In genomic region chr14:81033841-81034240, GRCh38 we compare ENCODE assay signal across 29 cellular contexts.
DNase-seq lines count a peak whose midpoint lies in the region; ATAC-seq and TF ChIP-seq lines count a peak whose summit lies in the region.
"Had no signal": no experiment of that assay in that cellular context is flagged by ENCODE, and none has a peak within 500 bp of the region (broad histone marks: within the 10 kb centered on the region; RNA-seq: fewer than 3 reads in every experiment).

No MANE protein-coding gene starts in this region.

- DNase-seq in CD14-positive monocyte (ENCODE audit: low spot score) (peak; percentile 47), NB4 (ENCODE audit: low read depth) (peak; percentile 60), SKM-1 treated with dmso at 0.1 percent for 144 hours (lab: John Stamatoyannopoulos, UW; ENCODE audit: unreplicated experiment) (peak; percentile 64), midbrain (lab: John Stamatoyannopoulos, UW) (peak; percentile 1), glomerular visceral epithelial cell (ENCODE audit: extremely low spot score) (no peak), posterior vena cava (ENCODE audit: low spot score) (no peak), AG08395 (ENCODE audit: low spot score) (no peak)
- DNase-seq: activated B cell treated with CpG ODN at 0.5 μM for 24 hours; activated CD8-positive, alpha-beta memory T cell treated with anti-CD3 and anti-CD28 coated beads, Interleukin-2, amount 10 ng/mL, durations not matched to agents 7 days and 5 days; activated T-cell treated with anti-CD3 and anti-CD28 coated beads, Interleukin-2, amount 50 U/mL, for 48 hours; BE2C; cerebellar nuclear complex; DMS153; H9; left ventricle myocardium inferior; MM.1S; naive B cell; NCI-H1694 treated with DMSO at 0.1 percent for 48 hours; NCI-H524 treated with DMSO at 0.1 percent for 48 hours; occipital lobe; small intestine; stimulated activated CD8-positive, alpha-beta memory T cell treated with anti-CD3 and anti-CD28 coated beads, Interleukin-4, amount 100 ng/mL, for 48 hours; stimulated activated naive CD8-positive, alpha-beta T cell treated with anti-CD3 and anti-CD28 coated beads, Interleukin-15, amount 100 ng/mL, for 72 hours had no signal

- H3K4me3 Mint-ChIP-seq in CD14-positive monocyte: no peak overlapping the region
- H3K4me3 Mint-ChIP-seq: activated B cell treated with CpG ODN at 0.5 μM for 24 hours; activated CD8-positive, alpha-beta memory T cell treated with anti-CD3 and anti-CD28 coated beads, Interleukin-2, amount 10 ng/mL, durations not matched to agents 7 days and 5 days; brain; H9; naive B cell; stimulated activated naive CD8-positive, alpha-beta T cell treated with anti-CD3 and anti-CD28 coated beads, Interleukin-15, amount 100 ng/mL, for 72 hours; T-helper 2 cell treated with Interferon-gamma antibody and Interleukin-4, amounts not matched to agents 5 μg/mL and 100 μg/mL, for 36 hours had no signal

- peaks cover 5 to 23% (median 14%) of the 10 kb centered on the region in 7 donors for H3K9me3 Mint-ChIP-seq in CD14-positive monocyte

- peak overlapping the region in 6 of 7 donors; percentile 43 to 89 (median 79) for H3K27ac Mint-ChIP-seq in CD14-positive monocyte
- H3K27ac Mint-ChIP-seq: activated B cell treated with CpG ODN at 0.5 μM for 24 hours; activated CD8-positive, alpha-beta memory T cell treated with anti-CD3 and anti-CD28 coated beads, Interleukin-2, amount 10 ng/mL, durations not matched to agents 7 days and 5 days; brain; H9; naive B cell; stimulated activated naive CD8-positive, alpha-beta T cell treated with anti-CD3 and anti-CD28 coated beads, Interleukin-15, amount 100 ng/mL, for 72 hours; T-helper 2 cell treated with Interferon-gamma antibody and Interleukin-4, amounts not matched to agents 5 μg/mL and 100 μg/mL, for 36 hours had no signal

- H3K36me3 Mint-ChIP-seq in CD14-positive monocyte: peaks cover 0 to 5% of the 10 kb centered on the region in 2 donors
- H3K36me3 Mint-ChIP-seq: activated CD8-positive, alpha-beta memory T cell treated with anti-CD3 and anti-CD28 coated beads, Interleukin-2, amount 10 ng/mL, durations not matched to agents 7 days and 5 days; brain had no signal

- H3K4me3 ChIP-seq in NB4 (ENCODE audit: low read depth, low read length): no peak overlapping the region
- H3K4me3 ChIP-seq: A549, adrenal gland, left ventricle myocardium inferior had no signal

- H3K27me3 Mint-ChIP-seq in CD14-positive monocyte (ENCODE audit: low read depth in 3 of 3): peaks cover 0 to 1% (median 0%) of the 10 kb centered on the region in 3 donors
- H3K27me3 Mint-ChIP-seq: brain; stimulated activated naive CD8-positive, alpha-beta T cell treated with anti-CD3 and anti-CD28 coated beads, Interleukin-15, amount 100 ng/mL, for 72 hours had no signal

- no peak for ATAC-seq in HG03354 (IDR thresholded peaks at IDR 0.05; ENCODE audit: poor library complexity, severe bottlenecking, unreplicated experiment)
- ATAC-seq: A549; activated CD8-positive, alpha-beta memory T cell treated with anti-CD3 and anti-CD28 coated beads, Interleukin-2, amount 10 ng/mL, durations not matched to agents 7 days and 5 days; SK-N-SH treated with all-trans-retinoic acid at 6 μM for 48 hours; stimulated activated naive CD8-positive, alpha-beta T cell treated with anti-CD3 and anti-CD28 coated beads, Interleukin-15, amount 100 ng/mL, for 72 hours had no signal

- intact Hi-C loops in CD14-positive monocyte (cut with micrococcal nuclease): no loop called here
- intact Hi-C loops in posterior vena cava (cut with DNase I): no loop called here

- no peak for TF ChIP-seq POLR2A in NB4 (IDR thresholded peaks at IDR 0.05; ENCODE audit: extremely low read depth, insufficient read length)

- no peak for TF ChIP-seq CTCF in CD14-positive monocyte (IDR thresholded peaks at IDR 0.05)
- no peak for TF ChIP-seq CTCF in NB4 (IDR thresholded peaks at IDR 0.05; ENCODE audit: low read depth, low read length)

- H3K4me1 Mint-ChIP-seq in CD14-positive monocyte: peaks cover 12% of the 10 kb centered on the region
- H3K4me1 Mint-ChIP-seq: activated B cell treated with CpG ODN at 0.5 μM for 24 hours; activated CD8-positive, alpha-beta memory T cell treated with anti-CD3 and anti-CD28 coated beads, Interleukin-2, amount 10 ng/mL, durations not matched to agents 7 days and 5 days; brain; H9; naive B cell; stimulated activated naive CD8-positive, alpha-beta T cell treated with anti-CD3 and anti-CD28 coated beads, Interleukin-15, amount 100 ng/mL, for 72 hours had no signal

Comparison
In these comparisons a context has a peak if more than half of its experiments do, and no peak if none do; other contexts are left out.
1. DNase-seq: peak in CD14-positive monocyte (single experiment), NB4 (single experiment), SKM-1 treated with dmso at 0.1 percent for 144 hours (single experiment) and midbrain (single experiment); none in glomerular visceral epithelial cell (single experiment), posterior vena cava (single experiment) and AG08395 (single experiment).